9 cellular contexts compared by ENCODE assay signal in the genomic region with DNA sequence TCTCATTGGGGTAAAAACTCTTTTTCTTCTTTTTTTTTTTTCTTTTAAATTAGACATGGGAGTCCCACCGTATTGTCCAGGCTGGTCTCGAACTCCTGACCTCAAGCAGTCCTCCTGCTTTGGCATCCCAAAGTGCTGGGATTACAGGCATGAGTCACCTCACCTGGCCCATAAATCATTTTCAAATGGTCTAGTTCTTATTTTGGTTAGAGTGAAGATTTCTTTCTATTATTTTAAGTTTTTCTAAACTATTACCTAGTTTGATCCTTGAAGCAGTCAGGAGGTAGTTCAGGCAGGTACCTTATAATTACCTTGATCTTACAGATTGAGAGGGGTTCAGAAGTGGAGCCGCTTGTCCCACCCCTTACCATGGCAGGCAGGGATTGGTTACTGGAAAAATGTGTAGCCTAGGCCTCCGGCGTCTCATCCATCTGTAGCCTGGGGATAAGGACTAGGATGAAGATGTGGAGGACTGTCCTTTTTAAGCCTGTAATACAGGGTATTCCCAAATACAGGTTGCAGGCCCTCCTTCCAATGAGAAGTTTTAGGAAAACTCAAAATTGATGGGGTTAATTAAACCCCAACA. TPM values are rescaled to one million over a fixed set of nuclear protein-coding genes. Genes with fewer than 3 reads are reported as not detected.
DNase-seq lines count a peak whose midpoint lies in the region; ATAC-seq and TF ChIP-seq lines count a peak whose summit lies in the region.
"Had no signal": no experiment of that assay in that cellular context is flagged by ENCODE, and none has a peak within 500 bp of the region (broad histone marks: within the 10 kb centered on the region; RNA-seq: fewer than 3 reads in every experiment).

No MANE protein-coding gene starts in this region.

- H3K4me1 Mint-ChIP-seq in activated CD4-positive, alpha-beta T cell treated with anti-CD3 and anti-CD28 coated beads for 36 hours: peaks cover 65% of the 10 kb centered on the region
- H3K4me1 Mint-ChIP-seq in endodermal cell: peaks cover 28% of the 10 kb centered on the region

- no peaks in the 10 kb centered on the region for H4K20me1 ChIP-seq in OCI-LY1 (ENCODE audit: insufficient read depth, low read length)

- no peak for ATAC-seq in activated CD4-positive, alpha-beta T cell treated with anti-CD3 and anti-CD28 coated beads for 36 hours
- no peak for ATAC-seq in gastrocnemius medialis
- ATAC-seq in left lung: no peak
- no peak for ATAC-seq in HG03432 (IDR thresholded peaks at IDR 0.05; ENCODE audit: unreplicated experiment)

- 61 to 66% methylated on average over 4 to 5 of the region's 5 CpGs for WGBS in endodermal cell (ENCODE audit: insufficient coverage in 1 of 2, insufficient read length in 1 of 2), 2 experiments

- H3K9ac ChIP-seq in OCI-LY1 (ENCODE audit: low read length) (peak overlapping the region; percentile 93), endodermal cell (ENCODE audit: extremely low read depth, low read length, poor library complexity, severe bottlenecking) (peak overlapping the region; percentile 83)

- H3K79me2 ChIP-seq in OCI-LY1 (ENCODE audit: insufficient read depth, low read length): peaks cover 32% of the 10 kb centered on the region

- H3K4me2 ChIP-seq in OCI-LY1 (ENCODE audit: low read length): peak overlapping the region; percentile 80

- H3K4me3 ChIP-seq in OCI-LY1 (ENCODE audit: low read depth, low read length, poor library complexity, severe bottlenecking): peak overlapping the region; percentile 75
- H3K4me3 ChIP-seq in endodermal cell (ENCODE audit: low read length): peak overlapping the region; percentile 95
- no peak overlapping the region for H3K4me3 ChIP-seq in gastrocnemius medialis
- peak overlapping the region in 1 of 2 donors; percentile 68 for H3K4me3 ChIP-seq in left lung

- H3K36me3 ChIP-seq in OCI-LY1 (ENCODE audit: insufficient read depth, low read length): peaks cover 68% of the 10 kb centered on the region
- peaks cover 57% of the 10 kb centered on the region for H3K36me3 ChIP-seq in endodermal cell (ENCODE audit: control insufficient read depth, insufficient read depth, low read length)
- peaks cover 0 to 18% of the 10 kb centered on the region in 2 donors for H3K36me3 ChIP-seq in gastrocnemius medialis
- H3K36me3 ChIP-seq in left lung: peaks cover 0 to 38% of the 10 kb centered on the region in 2 donors

- intact Hi-C loops in activated CD4-positive, alpha-beta T cell treated with anti-CD3 and anti-CD28 coated beads for 36 hours (cut with DNase I, micrococcal nuclease): loop anchor here (2.0 to 10.0 kb wide), 13 partner anchors 57 to 1267 kb away; a partner anchor contains a TSS
- intact Hi-C loops in gastrocnemius medialis (cut with DNase I; ENCODE audit: low total_unique reads): no loop called here
- intact Hi-C loops in left lung (cut with DNase I): no loop called here

- no peak for TF ChIP-seq POLR2A in gastrocnemius medialis (IDR thresholded peaks at IDR 0.05)

- H3K4me3 Mint-ChIP-seq in activated CD4-positive, alpha-beta T cell treated with anti-CD3 and anti-CD28 coated beads for 36 hours: peak overlapping the region; percentile 85
- H3K4me3 Mint-ChIP-seq in endodermal cell: peak overlapping the region; percentile 89

- DNase-seq in activated CD4-positive, alpha-beta T cell treated with anti-CD3 and anti-CD28 coated beads for 36 hours: no peak
- DNase-seq in activated CD4-positive, alpha-beta T cell treated with anti-CD3 and anti-CD28 coated beads for 4 hours: no peak
- DNase-seq in endodermal cell (no peak), gastrocnemius medialis (no peak), left lung (no peak), NCI-H2196 (lab: John Stamatoyannopoulos, UW; ENCODE audit: unreplicated experiment) (no peak)
- DNase-seq: NCI-H1105 had no signal

- H3K9me2 ChIP-seq in OCI-LY1 (ENCODE audit: low read depth, low read length): no peaks in the 10 kb centered on the region

- no peak overlapping the region for H2AFZ ChIP-seq in OCI-LY1 (ENCODE audit: low read length)

- peak overlapping the region; percentile 84 for H3K27ac ChIP-seq in OCI-LY1 (ENCODE audit: low read depth, low read length, poor library complexity, severe bottlenecking)
- no peak overlapping the region for H3K27ac ChIP-seq in endodermal cell (ENCODE audit: low read depth, low read length)
- H3K27ac ChIP-seq in gastrocnemius medialis: peak overlapping the region; percentile 3 to 87 (median 79)
- H3K27ac ChIP-seq in left lung: no peak overlapping the region

- no peaks in the 10 kb centered on the region for H3K9me3 Mint-ChIP-seq in activated CD4-positive, alpha-beta T cell treated with anti-CD3 and anti-CD28 coated beads for 36 hours (ENCODE audit: low read depth)
- H3K9me3 Mint-ChIP-seq in endodermal cell: no peaks in the 10 kb centered on the region

- POLR2A ChIA-PET in activated CD4-positive, alpha-beta T cell treated with anti-CD3 and anti-CD28 coated beads for 36 hours (lab: Charles Lee): interaction anchor here (0.5 to 1.5 kb wide), 2 partner anchors 16 to 526 kb away, joined by 3 to 5 read pairs; no protein-coding TSS in a partner anchor

- peaks cover 55% of the 10 kb centered on the region for H3K36me3 Mint-ChIP-seq in activated CD4-positive, alpha-beta T cell treated with anti-CD3 and anti-CD28 coated beads for 36 hours (ENCODE audit: low read depth)
- H3K36me3 Mint-ChIP-seq in endodermal cell (ENCODE audit: low read depth): peaks cover 55% of the 10 kb centered on the region

- TF ChIP-seq CTCF in OCI-LY1 (IDR thresholded peaks at IDR 0.05; ENCODE audit: low read length) (no peak), endodermal cell (conservative IDR thresholded peaks at IDR 0.05) (no peak), gastrocnemius medialis (IDR thresholded peaks at IDR 0.05 in 4 of 5, conservative IDR thresholded peaks at IDR 0.05 in 1 of 5) (no peak), left lung (IDR thresholded peaks at IDR 0.05) (no peak)

- in situ Hi-C loops in gastrocnemius medialis (cut with MboI; ENCODE audit: low sequenced_read_pairs in 4 of 4): no loop called here

- H3K4me1 ChIP-seq in OCI-LY1 (ENCODE audit: insufficient read depth, low read length, severe bottlenecking) (peaks cover 43% of the 10 kb centered on the region), endodermal cell (ENCODE audit: control insufficient read depth, insufficient read depth, low read length) (peaks cover 14% of the 10 kb centered on the region), gastrocnemius medialis (peaks cover 15 to 20% of the 10 kb centered on the region in 2 donors), left lung (peaks cover 11 to 55% of the 10 kb centered on the region in 2 donors)

- H3K9me3 ChIP-seq in OCI-LY1 (ENCODE audit: low read length): no peaks in the 10 kb centered on the region
- no peaks in the 10 kb centered on the region for H3K9me3 ChIP-seq in endodermal cell (ENCODE audit: control insufficient read depth, low read length)
- H3K9me3 ChIP-seq in gastrocnemius medialis: no peaks in the 10 kb centered on the region
- H3K9me3 ChIP-seq in left lung: no peaks in the 10 kb centered on the region

- CTCF ChIA-PET in activated CD4-positive, alpha-beta T cell treated with anti-CD3 and anti-CD28 coated beads for 36 hours (lab: Charles Lee): interaction anchor here (1.6 kb wide), 1 partner anchor 44 kb away, joined by 5 read pairs; no protein-coding TSS in a partner anchor

- no peaks in the 10 kb centered on the region for H3K27me3 ChIP-seq in OCI-LY1 (ENCODE audit: insufficient read depth, low read length)
- H3K27me3 ChIP-seq in endodermal cell (ENCODE audit: control insufficient read depth, insufficient read depth, low read length, poor library complexity, severe bottlenecking): no peaks in the 10 kb centered on the region
- H3K27me3 ChIP-seq in gastrocnemius medialis: no peaks in the 10 kb centered on the region
- H3K27me3 ChIP-seq in left lung: no peaks in the 10 kb centered on the region

- no peaks in the 10 kb centered on the region for H3K27me3 Mint-ChIP-seq in activated CD4-positive, alpha-beta T cell treated with anti-CD3 and anti-CD28 coated beads for 36 hours
- H3K27me3 Mint-ChIP-seq in endodermal cell (ENCODE audit: insufficient read depth): no peaks in the 10 kb centered on the region

- H3K27ac Mint-ChIP-seq in activated CD4-positive, alpha-beta T cell treated with anti-CD3 and anti-CD28 coated beads for 36 hours: peak overlapping the region; percentile 94
- peak overlapping the region; percentile 95 for H3K27ac Mint-ChIP-seq in endodermal cell

- H3F3A ChIP-seq in OCI-LY1 (ENCODE audit: insufficient read depth, low read length): peaks cover 7% of the 10 kb centered on the region

RNA-seq across cellular contexts. Expression of a gene that starts 2.7 kb away (rescaled TPM):
- 100 to 1,000 TPM; 569 to 649 TPM for total RNA-seq in activated CD4-positive, alpha-beta T cell treated with anti-CD3 and anti-CD28 coated beads for 36 hours
- total RNA-seq in endodermal cell (1,000 to 10,000 TPM; 1,306 to 1,595 TPM), gastrocnemius medialis (100 to 1,000 TPM in 3 of 4 donors, 10 to 100 TPM in 1; 74.1 to 163 (median 154) TPM), left lung (100 to 1,000 TPM in 1 of 2 donors, 10 to 100 TPM in 1; 75.1 to 137 TPM)
- polyA plus RNA-seq in endodermal cell (2013, experiment 1 of 2): 1,230 TPM
- polyA plus RNA-seq in endodermal cell (2013, experiment 2 of 2): 1,159 TPM

RNA-seq across cellular contexts. Expression of a gene that starts 9.5 kb away (rescaled TPM):
- 10 to 100 TPM; 15.8 to 16.3 TPM for total RNA-seq in activated CD4-positive, alpha-beta T cell treated with anti-CD3 and anti-CD28 coated beads for 36 hours
- total RNA-seq in endodermal cell (1 to 10 TPM; 7.2 to 7.9 TPM), gastrocnemius medialis (10 to 100 TPM; 21.4 to 39.5 (median 33.4) TPM), left lung (10 to 100 TPM; 35.7 to 38.9 TPM)
- polyA plus RNA-seq in endodermal cell (2013, experiment 1 of 2): 16.4 TPM
- 14.3 TPM for polyA plus RNA-seq in endodermal cell (2013, experiment 2 of 2)

Comparison
In these comparisons a context has a peak if more than half of its experiments do, and no peak if none do; other contexts are left out.
1. H3K27ac ChIP-seq: peak in OCI-LY1 (single experiment) and gastrocnemius medialis (4 of 4); none in endodermal cell (single experiment) and left lung (0 of 2).
2. H3K4me3 ChIP-seq: peak in OCI-LY1 (single experiment) and endodermal cell (single experiment); none in gastrocnemius medialis (0 of 4).
3. intact Hi-C loops: an anchor here in activated CD4-positive, alpha-beta T cell treated with anti-CD3 and anti-CD28 coated beads for 36 hours (2.0 to 10.0 kb wide); none called in gastrocnemius medialis and left lung.